ENCODE assay signal across 10 cellular contexts in genomic region chr6:93183513-93183912, GRCh38.
"Had no signal": no experiment of that assay in that cellular context is flagged by ENCODE, and none has a peak within 500 bp of the region (broad histone marks: within the 10 kb centered on the region; RNA-seq: fewer than 3 reads in every experiment).

No MANE protein-coding gene starts in this region.

- H3K27me3 ChIP-seq: body of pancreas, upper lobe of left lung had no signal

- H3K27ac ChIP-seq: body of pancreas, epithelial cell of prostate, upper lobe of left lung had no signal

- H3K9me3 ChIP-seq: body of pancreas, upper lobe of left lung had no signal

- ATAC-seq: body of pancreas, natural killer cell, T-helper 17 cell had no signal

- H3K4me1 ChIP-seq: body of pancreas, upper lobe of left lung had no signal

- H3K4me3 ChIP-seq: body of pancreas, upper lobe of left lung had no signal

- H3K36me3 ChIP-seq: upper lobe of left lung had no signal

- DNase-seq: amniotic stem cell; body of pancreas; effector memory CD4-positive, alpha-beta T cell; left cardiac atrium; natural killer cell; occipital lobe; stimulated activated CD4-positive, alpha-beta T cell treated with anti-CD3 and anti-CD28 coated beads, Interleukin-4, amount 100 ng/mL, for 24 hours; T-helper 17 cell; upper lobe of left lung had no signal
